In genomic region chr9:21758540-21758939, GRCh38 we compare ENCODE assay signal across 25 cellular contexts.
"Had no signal": no experiment of that assay in that cellular context is flagged by ENCODE, and none has a peak within 500 bp of the region (broad histone marks: within the 10 kb centered on the region; RNA-seq: fewer than 3 reads in every experiment).

No MANE protein-coding gene starts in this region.

- H3K4me1 ChIP-seq: esophagus muscularis mucosa, heart left ventricle, left lung, lower lobe of right lung, neural progenitor cell, pancreas, stomach, transverse colon had no signal

- H3K27ac ChIP-seq: coronary artery, esophagus muscularis mucosa, heart left ventricle, left lung, lower lobe of right lung, neural progenitor cell, pancreas, stomach, thoracic aorta, transverse colon had no signal

- H3K36me3 ChIP-seq: esophagus muscularis mucosa, heart left ventricle, left lung, lower lobe of right lung, neural progenitor cell, pancreas, stomach, thoracic aorta, transverse colon had no signal

- H3K27me3 ChIP-seq: esophagus muscularis mucosa, pancreas, stomach had no signal

- ATAC-seq: heart left ventricle; left lung; lower lobe of right lung; natural killer cell treated with Interleukin-12 subunit alpha and Interleukin-12 subunit beta and Interleukin-15 and Interleukin-18, amount 100 ng/mL, for 72 hours; pancreas; right cardiac atrium had no signal

- DNase-seq: effector CD4-positive, alpha-beta T cell; endodermal cell; heart left ventricle; hypothalamus; islet precursor cell; left lung; lower lobe of right lung; mesenchymal stem cell; midbrain; occipital lobe; pancreas; right cardiac atrium; small intestine; stimulated activated CD4-positive, alpha-beta T cell treated with anti-CD3 and anti-CD28 coated beads, Interleukin-12 subunit alpha, Interleukin-12 subunit beta, amount 100 ng/mL, for 4 hours; stimulated activated naive CD4-positive, alpha-beta T cell; stomach; substantia nigra; transverse colon had no signal

- H3K9ac ChIP-seq: neural progenitor cell had no signal

- H3K9me3 ChIP-seq: esophagus muscularis mucosa, heart left ventricle, left lung, lower lobe of right lung, pancreas, stomach, thoracic aorta, transverse colon had no signal

- H2AFZ ChIP-seq: neural progenitor cell had no signal

- FAIRE-seq: endothelial cell of umbilical vein, frontal cortex, pancreas, small intestine had no signal

- H3K4me2 ChIP-seq: neural progenitor cell had no signal

- H3K4me3 ChIP-seq: coronary artery, esophagus muscularis mucosa, heart left ventricle, left lung, lower lobe of right lung, neural progenitor cell, pancreas, stomach, thoracic aorta, transverse colon had no signal
